Comparison of ENCODE assay signal across 1 cellular context in the genomic region with DNA sequence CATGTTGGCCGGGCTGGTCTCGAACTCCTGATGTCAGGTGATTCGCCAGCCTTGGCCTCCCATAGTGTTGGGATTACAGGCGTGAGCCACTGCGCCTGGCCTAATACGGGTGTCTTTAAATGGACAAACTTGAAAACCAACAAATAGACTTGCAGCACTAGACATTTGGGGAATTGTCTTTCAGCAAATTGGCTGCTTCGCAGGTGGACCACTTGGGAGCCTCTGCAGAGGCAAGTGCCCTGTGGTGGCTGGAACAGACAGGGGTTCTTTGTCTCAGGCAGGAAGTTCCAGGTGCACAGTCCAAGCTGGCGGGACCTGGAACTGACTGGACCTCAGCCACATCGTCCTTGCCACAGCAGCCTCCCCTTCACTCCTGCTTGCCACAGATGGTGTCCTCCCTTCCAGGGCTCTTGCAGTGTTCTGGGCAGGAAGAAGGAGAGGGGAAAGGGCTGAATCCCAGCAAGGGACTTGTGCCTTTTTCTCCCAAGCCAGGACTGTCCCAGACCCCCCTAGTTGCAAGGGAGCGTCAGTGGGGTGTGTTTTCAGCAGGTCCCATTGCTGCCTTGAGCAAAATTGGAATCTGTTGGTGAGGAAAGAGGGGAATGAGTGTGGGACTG.
TF ChIP-seq lines count a peak whose summit lies in the region.

No MANE protein-coding gene starts in this region.

TF ChIP-seq in HepG2, 621 proteins besides CTCF, POLR2A, EP300 and RAD21 (continued from another document):
- TF ChIP-seq HINFP (CRISPR knock-in tag; IDR thresholded peaks at IDR 0.05; ENCODE audit: low read depth): no peak
- peak; percentile 31 for TF ChIP-seq TEAD3 (CRISPR knock-in tag; optimal IDR thresholded peaks at IDR 0.05; ENCODE audit: borderline replicate concordance)
- 0 out of 2 replicates have a peak, but pooled peaks have one; percentile 3 for TF ChIP-seq GABPB1 (CRISPR knock-in tag; IDR thresholded peaks at IDR 0.05)
- TF ChIP-seq HHEX (CRISPR knock-in tag; IDR thresholded peaks at IDR 0.05): no peak
- TF ChIP-seq ELF1 (CRISPR knock-in tag; IDR thresholded peaks at IDR 0.05): 0 out of 2 replicates have a peak, but pooled peaks have one; percentile 26
TF ChIP-seq in HepG2: peak in this region for 11.
